In the genomic region with DNA sequence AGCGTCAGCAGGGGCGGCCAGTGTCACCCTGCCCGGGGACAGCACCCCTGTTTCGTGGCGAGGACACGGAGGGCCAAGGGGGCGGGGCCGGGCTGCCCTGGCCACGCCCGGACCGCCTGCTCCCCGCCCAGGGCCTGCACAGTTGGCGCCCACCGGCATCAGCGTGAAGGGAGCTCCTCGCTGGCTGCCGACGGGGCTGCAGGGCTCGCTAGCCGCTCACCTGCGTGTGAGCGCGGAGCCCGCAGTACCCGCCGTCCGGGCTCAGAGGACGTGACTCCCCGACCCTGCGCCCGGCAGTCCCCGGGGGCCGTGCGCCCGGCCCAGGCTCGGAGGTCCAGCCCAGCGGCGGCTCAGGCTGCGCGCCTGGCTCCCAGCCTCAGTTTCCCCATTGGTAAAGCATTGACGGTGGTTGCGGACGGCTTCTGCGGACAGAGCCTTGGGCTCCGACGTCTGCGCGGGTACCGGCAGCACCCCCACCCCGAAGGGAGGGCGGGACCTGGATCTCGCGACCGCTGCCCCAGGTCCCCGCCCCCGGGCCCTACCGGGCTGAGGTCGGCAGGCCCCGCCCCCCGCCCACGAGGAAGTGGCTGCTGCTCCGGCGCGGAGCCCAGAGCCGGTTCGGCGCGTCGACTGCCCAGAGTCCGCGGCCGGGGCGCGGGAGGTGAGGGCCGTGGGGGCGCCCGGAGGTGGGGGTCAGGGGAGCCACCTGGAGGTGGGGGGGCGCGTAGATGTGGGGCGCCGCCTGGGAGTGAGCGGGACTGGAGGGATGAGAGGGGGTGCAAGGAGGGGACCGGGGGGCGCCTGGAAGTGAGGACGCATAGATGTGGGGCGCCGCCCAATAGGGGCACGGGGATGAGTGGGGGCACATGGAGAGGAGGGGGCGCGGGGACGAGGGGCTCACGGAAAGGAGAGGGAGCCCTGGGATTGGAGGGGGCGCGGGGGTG, we compare ENCODE assay signal across 8 cellular contexts. TPM values are rescaled to one million over a fixed set of nuclear protein-coding genes. Genes with fewer than 3 reads are reported as not detected.
A peak's percentile ranks its signal among the peaks of the same experiment; 100 is the strongest.
DNase-seq lines count a peak whose midpoint lies in the region; ATAC-seq and TF ChIP-seq lines count a peak whose summit lies in the region.

Gene ARPC1B, plus strand, starts transcription at position 610 of the 944 bp plus-strand sequence. CDS start 10,985 bp downstream, outside the sequence.

- intact Hi-C loops in Caco-2 (cut with micrococcal nuclease; ENCODE audit: unreplicated experiment) = no loop called here
- intact Hi-C loops in activated T-helper 2 cell treated with anti-CD3 and anti-CD28 coated beads, Interferon-gamma antibody, Interleukin-2, Interleukin-4, amounts not matched to agents 10 μg/mL and 5 μg/mL and 100 μg/mL, durations not matched to agents 14 hours and 24 hours and 36 hours (cut with micrococcal nuclease) = loop anchor here (1.0 to 2.0 kb wide), 2 partner anchors 18 to 34 kb away; partner anchors contain the start of genes BUD31 and PDAP1

- H3K4me1 Mint-ChIP-seq in Caco-2 (ENCODE audit: low read depth, unreplicated experiment) = peaks cover 15% of the 10 kb centered on the region
- H3K4me1 Mint-ChIP-seq in activated T-helper 2 cell treated with anti-CD3 and anti-CD28 coated beads, Interferon-gamma antibody, Interleukin-2, Interleukin-4, amounts not matched to agents 10 μg/mL and 5 μg/mL and 100 μg/mL, durations not matched to agents 14 hours and 24 hours and 36 hours (ENCODE audit: low read depth) = peaks cover 24% of the 10 kb centered on the region

- ATAC-seq in GM19397 (IDR thresholded peaks at IDR 0.05; ENCODE audit: unreplicated experiment) (peak; percentile 60), HG03520 (IDR thresholded peaks at IDR 0.05; ENCODE audit: unreplicated experiment) (peak; percentile 59)

- H3K4me3 Mint-ChIP-seq in Caco-2 (ENCODE audit: unreplicated experiment) = peak within 1 kb of the TSS; percentile 77
- H3K4me3 Mint-ChIP-seq in activated T-helper 2 cell treated with anti-CD3 and anti-CD28 coated beads, Interferon-gamma antibody, Interleukin-2, Interleukin-4, amounts not matched to agents 10 μg/mL and 5 μg/mL and 100 μg/mL, durations not matched to agents 14 hours and 24 hours and 36 hours (ENCODE audit: low read depth) = peak within 1 kb of the TSS; percentile 81

- peak within 1 kb of the TSS; percentile 53 for H3K27ac Mint-ChIP-seq in Caco-2 (ENCODE audit: unreplicated experiment)
- H3K27ac Mint-ChIP-seq in activated T-helper 2 cell treated with anti-CD3 and anti-CD28 coated beads, Interferon-gamma antibody, Interleukin-2, Interleukin-4, amounts not matched to agents 10 μg/mL and 5 μg/mL and 100 μg/mL, durations not matched to agents 14 hours and 24 hours and 36 hours = peak within 1 kb of the TSS; percentile 71

- POLR2A ChIA-PET in Caco-2 (lab: Charles Lee) = interaction anchor here (0.6 to 1.0 kb wide), 2 partner anchors 35 to 44 kb away, joined by 3 read pairs; no protein-coding TSS in a partner anchor
- POLR2A ChIA-PET in RWPE1 (lab: Yijun Ruan, JAX; ENCODE audit: low non-redundant PET) = interaction anchor here (1.0 kb wide), 1 partner anchor 13 kb away, joined by 10 read pairs; no protein-coding TSS in a partner anchor

- H3K27me3 Mint-ChIP-seq in Caco-2 (ENCODE audit: insufficient read depth, unreplicated experiment) = no peaks in the 10 kb centered on the region
- H3K27me3 Mint-ChIP-seq in activated T-helper 2 cell treated with anti-CD3 and anti-CD28 coated beads, Interferon-gamma antibody, Interleukin-2, Interleukin-4, amounts not matched to agents 10 μg/mL and 5 μg/mL and 100 μg/mL, durations not matched to agents 14 hours and 24 hours and 36 hours (ENCODE audit: low read depth) = no peaks in the 10 kb centered on the region

- peaks cover 49% of the 10 kb centered on the region for H3K36me3 Mint-ChIP-seq in Caco-2 (ENCODE audit: insufficient read depth, unreplicated experiment)
- peaks cover 26% of the 10 kb centered on the region for H3K36me3 Mint-ChIP-seq in activated T-helper 2 cell treated with anti-CD3 and anti-CD28 coated beads, Interferon-gamma antibody, Interleukin-2, Interleukin-4, amounts not matched to agents 10 μg/mL and 5 μg/mL and 100 μg/mL, durations not matched to agents 14 hours and 24 hours and 36 hours (ENCODE audit: low read depth)

- peak within 1 kb of the TSS; percentile 90 for H2AFZ ChIP-seq in neuron (ENCODE audit: low read depth, low read length)

- H3K27ac ChIP-seq in RWPE1 = peak within 1 kb of the TSS; percentile 97

- peak within 1 kb of the TSS; percentile 91 for H3K4me3 ChIP-seq in Caco-2 (ENCODE audit: low read depth, low read length)
- peak within 1 kb of the TSS; percentile 78 for H3K4me3 ChIP-seq in fibroblast of villous mesenchyme (ENCODE audit: low read depth, low read length)
- peak within 1 kb of the TSS; percentile 58 for H3K4me3 ChIP-seq in neuron (ENCODE audit: low read length)

- no peaks in the 10 kb centered on the region for H3K9me3 Mint-ChIP-seq in Caco-2 (ENCODE audit: unreplicated experiment)
- no peaks in the 10 kb centered on the region for H3K9me3 Mint-ChIP-seq in activated T-helper 2 cell treated with anti-CD3 and anti-CD28 coated beads, Interferon-gamma antibody, Interleukin-2, Interleukin-4, amounts not matched to agents 10 μg/mL and 5 μg/mL and 100 μg/mL, durations not matched to agents 14 hours and 24 hours and 36 hours

- peaks cover 26% of the 10 kb centered on the region for H3K4me1 ChIP-seq in Caco-2
- no peaks in the 10 kb centered on the region for H3K4me1 ChIP-seq in neuron (ENCODE audit: insufficient read depth, low read length)

- H3K36me3 ChIP-seq in Caco-2 (ENCODE audit: control insufficient read depth, insufficient read depth, low read length) (no peaks in the 10 kb centered on the region), neuron (ENCODE audit: insufficient read depth, low read length) (peaks cover 2% of the 10 kb centered on the region)

- no peaks in the 10 kb centered on the region for H3K27me3 ChIP-seq in Caco-2 (replicated peaks; ENCODE audit: control insufficient read depth, insufficient read depth, low read length)
- no peaks in the 10 kb centered on the region for H3K27me3 ChIP-seq in neuron (ENCODE audit: insufficient read depth, low read length)

- CTCF ChIA-PET in Caco-2 (lab: Charles Lee) = no interaction called here
- CTCF ChIA-PET in RWPE1 (lab: Yijun Ruan, JAX) = interaction anchor here (0.5 to 0.6 kb wide), 2 partner anchors 62 to 102 kb away, joined by 3 read pairs; no protein-coding TSS in a partner anchor

- DNase-seq in Caco-2 = peak; percentile 85 to 88
- peak; percentile 92 for DNase-seq in RWPE1 (ENCODE audit: low spot score)
- DNase-seq in activated T-helper 2 cell treated with anti-CD3 and anti-CD28 coated beads, Interferon-gamma antibody, Interleukin-2, Interleukin-4, amounts not matched to agents 10 μg/mL and 5 μg/mL and 100 μg/mL, durations not matched to agents 14 hours and 24 hours and 36 hours (ENCODE audit: low spot score) = peak; percentile 76
- DNase-seq in fibroblast of villous mesenchyme (ENCODE audit: low read depth) = peak; percentile 67

- TF ChIP-seq CTCF in Caco-2 (IDR thresholded peaks at IDR 0.05; ENCODE audit: insufficient read depth in 1 of 2, low read depth in 1 of 2, low read length in 1 of 2, severe bottlenecking in 1 of 2, unreplicated experiment in 1 of 2) (no peak), RWPE1 (conservative IDR thresholded peaks at IDR 0.05; ENCODE audit: low read depth) (no peak), fibroblast of villous mesenchyme (IDR thresholded peaks at IDR 0.05; ENCODE audit: insufficient read depth, low read depth, low read length) (no peak), subcutaneous adipose tissue (IDR thresholded peaks at IDR 0.05; ENCODE audit: low read depth) (no peak)

- H3K9me3 ChIP-seq in Caco-2 = no peaks in the 10 kb centered on the region
- H3K9me3 ChIP-seq in neuron (ENCODE audit: low read length) = no peaks in the 10 kb centered on the region

- no TSS peak for BruUV-seq in Caco-2 (replicated peaks; lab: Mats Ljungman, UMichigan)

RNA-seq across cellular contexts. Expression of gene ARPC1B, which starts in this region (rescaled TPM):
- total RNA-seq in Caco-2 (2022) = 128 and 135 TPM in 2 replicates
- total RNA-seq in activated T-helper 2 cell treated with anti-CD3 and anti-CD28 coated beads, Interferon-gamma antibody, Interleukin-2, Interleukin-4, amounts not matched to agents 10 μg/mL and 5 μg/mL and 100 μg/mL, durations not matched to agents 14 hours and 24 hours and 36 hours = 264 and 265 TPM in 2 replicates
- total RNA-seq in fibroblast of villous mesenchyme = 186 and 241 TPM in 2 replicates
- 100 to 1,000 TPM; 133 to 364 (median 178) TPM for total RNA-seq in subcutaneous adipose tissue

Comparison
In these comparisons a context has a peak if more than half of its experiments do, and no peak if none do; other contexts are left out.
1. Peak in every context shown above with its lines: DNase-seq, ATAC-seq, H3K4me3 ChIP-seq and H3K27ac ChIP-seq.